Comparison of ENCODE assay signal across 12 cellular contexts in the genomic region with DNA sequence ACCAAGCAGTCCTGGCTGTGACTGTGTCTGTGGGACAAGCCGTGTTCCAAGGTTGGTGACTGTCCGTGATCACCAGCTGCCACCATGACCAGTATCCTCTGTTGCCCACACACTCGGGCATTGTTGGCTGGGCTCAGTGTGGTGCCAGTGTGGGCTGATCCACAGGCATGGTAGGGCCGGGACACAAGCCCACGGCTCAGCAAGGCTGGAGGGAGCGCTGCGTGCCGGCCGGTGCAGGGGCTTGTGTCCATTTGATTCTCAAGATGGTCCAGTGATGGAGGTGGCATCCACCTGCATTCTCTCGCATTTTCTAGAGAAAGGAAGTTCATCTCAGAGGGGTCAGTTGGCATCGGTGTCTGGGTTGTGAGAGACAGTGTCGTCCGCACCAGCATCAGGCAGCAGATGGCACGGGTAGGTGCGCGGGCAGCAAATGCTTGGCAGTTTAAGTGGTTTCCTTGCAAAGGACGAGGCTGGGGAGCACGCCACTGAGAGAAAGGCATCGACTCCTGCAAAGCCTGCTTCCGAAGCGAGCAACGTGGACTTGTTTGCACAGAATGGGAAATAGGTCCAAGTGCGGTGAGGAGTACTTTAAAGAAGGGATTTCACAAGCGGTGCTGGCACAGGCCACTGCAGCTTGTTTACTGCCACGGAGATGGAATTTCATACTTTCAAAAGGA. TPM values are rescaled to one million over a fixed set of nuclear protein-coding genes. Genes with fewer than 3 reads are reported as not detected.
DNase-seq lines count a peak whose midpoint lies in the region; ATAC-seq and TF ChIP-seq lines count a peak whose summit lies in the region.
"Had no signal": no experiment of that assay in that cellular context is flagged by ENCODE, and none has a peak within 500 bp of the region (broad histone marks: within the 10 kb centered on the region; RNA-seq: fewer than 3 reads in every experiment).

No MANE protein-coding gene starts in this region.

- H3K4me3 ChIP-seq in esophagus (ENCODE audit: low read depth in 1 of 2, low read length in 2 of 2) = no peak overlapping the region
- H3K4me3 ChIP-seq in transverse colon = no peak overlapping the region

- H3K27me3 ChIP-seq in esophagus (ENCODE audit: control insufficient read depth in 1 of 2, insufficient read depth in 2 of 2, low read length in 2 of 2) (no peaks in the 10 kb centered on the region), transverse colon (no peaks in the 10 kb centered on the region)
- H3K27me3 ChIP-seq: foreskin keratinocyte had no signal

- peak overlapping the region; percentile 16 to 48 for H3K27ac ChIP-seq in esophagus (ENCODE audit: low read depth in 2 of 2, low read length in 1 of 2)
- peak overlapping the region; percentile 15 to 87 (median 59) for H3K27ac ChIP-seq in transverse colon
- H3K27ac ChIP-seq: foreskin keratinocyte had no signal

- H3K9me3 ChIP-seq in esophagus (ENCODE audit: control insufficient read depth in 2 of 2, insufficient read depth in 1 of 2, low read depth in 1 of 2, low read length in 1 of 2) = no peaks in the 10 kb centered on the region
- no peaks in the 10 kb centered on the region for H3K9me3 ChIP-seq in transverse colon

- intact Hi-C loops in transverse colon (cut with DNase I; ENCODE audit: low total_unique reads) = no loop called here

- H3K36me3 ChIP-seq in esophagus (ENCODE audit: control insufficient read depth in 2 of 2, insufficient read depth in 2 of 2, low read length in 1 of 2) (no peaks in the 10 kb centered on the region), transverse colon (no peaks in the 10 kb centered on the region)

- no peak for TF ChIP-seq EP300 in transverse colon (IDR thresholded peaks at IDR 0.05; ENCODE audit: low read depth)

- peak; percentile 40 for DNase-seq in NCI-H1694 treated with DMSO at 0.1 percent for 48 hours (lab: John Stamatoyannopoulos, UW)
- DNase-seq in NCI-H1694 (lab: John Stamatoyannopoulos, UW) = no peak
- peak; percentile 81 for DNase-seq in mesenteric fat pad (ENCODE audit: low spot score)
- peak; percentile 59 for DNase-seq in transverse colon
- no peak for DNase-seq in pons (ENCODE audit: low spot score)
- no peak for DNase-seq in NCI-H1105 (lab: John Stamatoyannopoulos, UW)
- DNase-seq: activated CD4-positive, alpha-beta T cell treated with anti-CD3 and anti-CD28 coated beads, Interleukin-2, amount 10 ng/mL, durations not matched to agents 7 days and 5 days; activated naive CD8-positive, alpha-beta T cell treated with anti-CD3 and anti-CD28 coated beads, Interleukin-2, amount 10 ng/mL, durations not matched to agents 7 days and 5 days; SHP77 treated with DMSO at 0.1 percent for 48 hours had no signal

- in situ Hi-C loops in transverse colon (cut with MboI; ENCODE audit: low pct_ligation_motif_present in 1 of 4, low pct_unique_long_range_greater_than_20kb in 1 of 4, low sequenced_read_pairs in 3 of 4) = no loop called here

- no peak for ATAC-seq in HG02642 (IDR thresholded peaks at IDR 0.05; ENCODE audit: poor library complexity, unreplicated experiment)

- TF ChIP-seq CTCF in transverse colon (IDR thresholded peaks at IDR 0.05) = no peak

- TF ChIP-seq POLR2A in transverse colon (IDR thresholded peaks at IDR 0.05) = no peak

- H3K4me1 ChIP-seq in esophagus (ENCODE audit: control insufficient read depth in 2 of 2, insufficient read depth in 2 of 2, low read length in 1 of 2) = peaks cover 5 to 7% of the 10 kb centered on the region in 2 donors
- H3K4me1 ChIP-seq in transverse colon = peaks cover 25 to 46% (median 37%) of the 10 kb centered on the region in 4 donors

- 72 to 77% methylated on average over 25 of the region's 25 CpGs for WGBS in esophagus, 2 donors
- 37 to 82% methylated on average over 6 to 25 of the region's 25 CpGs for WGBS in transverse colon (ENCODE audit: low coverage in 1 of 2), 2 donors

RNA-seq across cellular contexts. Expression of gene TWIST2, which starts 20.9 kb away (rescaled TPM):
- 1 to 10 TPM; 1.8 to 5.2 TPM for polyA plus RNA-seq in esophagus
- total RNA-seq in mesenteric fat pad (73.9 TPM), transverse colon (10 to 100 TPM in 3 of 4 donors, 1 to 10 TPM in 1; 6.7 to 59.1 (median 16.8) TPM)
- total RNA-seq: activated CD4-positive, alpha-beta T cell treated with anti-CD3 and anti-CD28 coated beads, Interleukin-2, amount 10 ng/mL, durations not matched to agents 7 days and 5 days; activated naive CD8-positive, alpha-beta T cell treated with anti-CD3 and anti-CD28 coated beads, Interleukin-2, amount 10 ng/mL, durations not matched to agents 7 days and 5 days had no signal

Comparison
In these comparisons a context has a peak if more than half of its experiments do, and no peak if none do; other contexts are left out.
1. DNase-seq: peak in NCI-H1694 treated with DMSO at 0.1 percent for 48 hours (single experiment), mesenteric fat pad (single experiment) and transverse colon (single experiment); none in NCI-H1694 (single experiment), pons (single experiment) and NCI-H1105 (single experiment).